8 cellular contexts compared by ENCODE assay signal in the genomic region with DNA sequence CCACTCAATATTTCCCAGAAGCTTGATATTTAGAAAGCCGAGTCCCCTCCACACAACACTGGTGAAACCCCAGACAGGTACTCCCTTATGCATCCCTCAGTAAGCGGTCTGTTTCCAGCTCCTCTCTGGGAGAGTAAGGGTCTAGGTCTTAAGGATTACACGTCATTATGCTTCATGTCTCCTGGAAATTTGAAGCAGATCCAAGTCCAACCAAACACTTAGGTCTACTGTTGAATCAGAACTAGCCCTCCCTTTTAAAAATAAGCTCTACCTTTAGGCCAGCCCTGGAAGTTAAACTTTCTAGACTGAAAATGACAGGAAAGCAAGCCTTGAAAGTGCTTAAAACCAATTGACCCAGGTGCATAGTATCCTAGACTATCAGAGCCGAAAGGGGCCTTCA. TPM values are rescaled to one million over a fixed set of nuclear protein-coding genes. Genes with fewer than 3 reads are reported as not detected.
DNase-seq lines count a peak whose midpoint lies in the region; ATAC-seq and TF ChIP-seq lines count a peak whose summit lies in the region.

No MANE protein-coding gene starts in this region.

- H3K27me3 Mint-ChIP-seq in HFFc6 (ENCODE audit: insufficient read depth), result peaks cover 2% of the 10 kb centered on the region; the same call in 1 of the 2 replicates
- H3K27me3 Mint-ChIP-seq in activated naive CD8-positive, alpha-beta T cell, result no peaks in the 10 kb centered on the region

- peak overlapping the region; percentile 84; the same call in 1 of the 2 replicates for H3K4me3 ChIP-seq in iPS-18c (ENCODE audit: insufficient read depth, low read depth, low read length)
- no peak overlapping the region for H3K4me3 ChIP-seq in spleen

- H3K27ac Mint-ChIP-seq in HFFc6, result peak overlapping the region; percentile 81; the same call in 1 of the 2 replicates
- H3K27ac Mint-ChIP-seq in activated naive CD8-positive, alpha-beta T cell, result peak overlapping the region; percentile 90

- no peak for TF ChIP-seq POLR2A in spleen (IDR thresholded peaks at IDR 0.05)

- no peaks in the 10 kb centered on the region for H3K27me3 ChIP-seq in spleen (replicated peaks in 1 of 7)

- ATAC-seq in HG03469 (IDR thresholded peaks at IDR 0.05; ENCODE audit: unreplicated experiment), result no peak

- intact Hi-C loops in spleen (cut with DNase I; ENCODE audit: low total_unique reads), result no loop called here

- H3K9me3 ChIP-seq in iPS-18c (ENCODE audit: control insufficient read depth, insufficient read depth, low read length), result no peaks in the 10 kb centered on the region
- no peaks in the 10 kb centered on the region for H3K9me3 ChIP-seq in spleen

- peaks cover 0 to 24% (median 18%) of the 10 kb centered on the region in 6 donors for H3K36me3 ChIP-seq in spleen

- H3K27ac ChIP-seq in spleen, result peak overlapping the region; percentile 78 to 97 (median 94)

- WGBS in spleen, 5 donors, result 85 to 94% (median 91%) methylated on average over 4 of the region's 4 CpGs

- no peaks in the 10 kb centered on the region for H3K9me3 Mint-ChIP-seq in HFFc6
- H3K9me3 Mint-ChIP-seq in activated naive CD8-positive, alpha-beta T cell (ENCODE audit: low read depth), result no peaks in the 10 kb centered on the region

- H3K4me1 ChIP-seq in spleen, result peaks cover 40 to 94% (median 74%) of the 10 kb centered on the region in 6 donors

- H3K4me3 Mint-ChIP-seq in HFFc6, result peak overlapping the region; percentile 87; the same call in 1 of the 2 replicates
- peak overlapping the region; percentile 88 for H3K4me3 Mint-ChIP-seq in activated naive CD8-positive, alpha-beta T cell

- no peak for DNase-seq in HFFc6
- no peak for DNase-seq in spleen
- DNase-seq in dermis blood vessel endothelial cell, result no peak
- DNase-seq in putamen (ENCODE audit: low spot score), result no peak
- DNase-seq in activated CD8-positive, alpha-beta memory T cell treated with anti-CD3 and anti-CD28 coated beads for 24 hours, result no peak

- peaks cover 27% of the 10 kb centered on the region for H3K36me3 Mint-ChIP-seq in HFFc6 (ENCODE audit: low read depth)
- peaks cover 5% of the 10 kb centered on the region for H3K36me3 Mint-ChIP-seq in activated naive CD8-positive, alpha-beta T cell

- H3K4me1 Mint-ChIP-seq in HFFc6 (ENCODE audit: low read depth), result peaks cover 65% of the 10 kb centered on the region
- peaks cover 63% of the 10 kb centered on the region for H3K4me1 Mint-ChIP-seq in activated naive CD8-positive, alpha-beta T cell (ENCODE audit: low read depth)

- TF ChIP-seq CTCF in HFFc6 (IDR thresholded peaks at IDR 0.05) (no peak), spleen (IDR thresholded peaks at IDR 0.05 in 8 of 11, conservative IDR thresholded peaks at IDR 0.05 in 3 of 11) (no peak)

RNA-seq across cellular contexts. Expression of a gene that starts 1.5 kb away (rescaled TPM):
- 100 to 1,000 TPM; 500 to 565 (median 548) TPM for total RNA-seq in HFFc6 (2021; fragmentation: NEBNext Ultra II Directional; extraction: Animal tissue kit (Norgen Biotek cat#: 25700))
- 100 to 1,000 TPM; 197 to 292 (median 235) TPM for total RNA-seq in spleen
- 100 to 1,000 TPM; 418 to 556 (median 523) TPM for polyA plus RNA-seq in spleen
- total RNA-seq in dermis blood vessel endothelial cell, result 323 and 569 TPM in 2 replicates

RNA-seq across cellular contexts. Expression of a gene that starts 5.5 kb away (rescaled TPM):
- 100 to 1,000 TPM; 144 to 208 (median 183) TPM for total RNA-seq in HFFc6 (2021; fragmentation: NEBNext Ultra II Directional; extraction: Animal tissue kit (Norgen Biotek cat#: 25700))
- total RNA-seq in spleen, result 100 to 1,000 TPM in 6 of 7 donors, 10 to 100 TPM in 1; 62.5 to 152 (median 112) TPM
- polyA plus RNA-seq in spleen, result 10 to 100 TPM; 18.3 to 71.4 (median 40.7) TPM
- 33.7 and 41.9 TPM in 2 replicates for total RNA-seq in dermis blood vessel endothelial cell

RNA-seq across cellular contexts. Expression of a gene that starts 13.6 kb away (rescaled TPM):
- total RNA-seq in HFFc6 (2021; fragmentation: NEBNext Ultra II Directional; extraction: Animal tissue kit (Norgen Biotek cat#: 25700)), result 1 to 10 TPM; 1.0 to 1.7 (median 1.6) TPM
- total RNA-seq in spleen (1 to 10 TPM; 3.3 to 8.3 (median 3.6) TPM), dermis blood vessel endothelial cell (4.8 and 5.5 TPM in 2 replicates)
- 1 to 10 TPM; 3.3 to 6.4 (median 4.4) TPM for polyA plus RNA-seq in spleen

RNA-seq across cellular contexts. Expression of a gene that starts 21.5 kb away (rescaled TPM):
- total RNA-seq in HFFc6 (2021; fragmentation: NEBNext Ultra II Directional; extraction: Animal tissue kit (Norgen Biotek cat#: 25700)), result 10 to 100 TPM; 23.5 to 31.4 (median 28.6) TPM
- 10 to 100 TPM; 11.6 to 18.6 (median 14.9) TPM for total RNA-seq in spleen
- 10 to 100 TPM in 1 of 3 donors, 1 to 10 TPM in 2; 7.1 to 10.5 (median 8.0) TPM for polyA plus RNA-seq in spleen
- 17.0 and 19.7 TPM in 2 replicates for total RNA-seq in dermis blood vessel endothelial cell

RNA-seq across cellular contexts. Expression of a gene that starts 40.2 kb away (rescaled TPM):
- total RNA-seq in HFFc6 (2021; fragmentation: NEBNext Ultra II Directional; extraction: Animal tissue kit (Norgen Biotek cat#: 25700)), result 100 to 1,000 TPM; 119 to 162 (median 144) TPM
- total RNA-seq in spleen (10 to 100 TPM; 56.1 to 93.1 (median 73.0) TPM), dermis blood vessel endothelial cell (23.5 and 33.4 TPM in 2 replicates)
- polyA plus RNA-seq in spleen, result 10 to 100 TPM; 22.3 to 48.9 (median 26.8) TPM
